8 cellular contexts compared by ENCODE assay signal in the genomic region with DNA sequence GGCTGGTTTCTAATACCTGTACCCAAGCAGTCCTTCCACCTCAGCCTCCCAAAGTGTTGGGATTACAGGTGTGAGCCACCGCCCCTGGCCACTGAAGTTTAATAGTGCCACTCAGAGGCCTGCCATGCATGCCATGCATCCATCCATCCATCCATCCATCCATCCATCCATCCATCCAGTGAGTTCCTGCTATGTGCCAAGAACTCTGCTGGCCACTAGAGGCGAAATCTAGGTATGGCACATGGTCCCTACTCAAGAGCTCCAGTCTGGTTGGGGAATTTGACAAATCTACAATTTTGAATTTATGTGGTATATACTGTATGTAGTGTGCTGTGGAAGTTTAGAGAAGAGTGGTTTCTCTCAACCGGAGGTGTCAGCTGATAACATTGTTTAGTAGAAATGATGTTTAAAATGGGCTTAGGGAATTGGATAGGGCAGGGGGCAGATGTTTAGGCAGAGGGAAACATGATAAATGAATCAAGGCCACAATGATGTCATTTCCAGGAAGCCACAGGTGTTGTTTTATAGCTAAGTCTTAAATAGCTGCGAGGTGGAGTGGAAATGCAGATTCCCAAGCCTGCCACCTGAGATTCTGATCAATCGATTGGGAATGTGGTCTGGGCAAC.
A peak's percentile ranks its signal among the peaks of the same experiment; 100 is the strongest.
DNase-seq lines count a peak whose midpoint lies in the region; ATAC-seq and TF ChIP-seq lines count a peak whose summit lies in the region.

No MANE protein-coding gene starts in this region.

- POLR2A ChIA-PET in OCI-LY7 (lab: Charles Lee) = interaction anchor here (0.6 kb wide), 1 partner anchor 24 kb away, joined by 5 read pairs; no protein-coding TSS in a partner anchor

- peaks cover 0 to 4% (median 0%) of the 10 kb centered on the region in 11 donors for H3K9me3 ChIP-seq in heart right ventricle
- no peaks in the 10 kb centered on the region for H3K9me3 ChIP-seq in OCI-LY7 (ENCODE audit: low read length)
- no peaks in the 10 kb centered on the region for H3K9me3 ChIP-seq in upper lobe of right lung

- TF ChIP-seq CTCF in heart right ventricle (IDR thresholded peaks at IDR 0.05) (peak; percentile 7 to 55 (median 41)), OCI-LY7 (conservative IDR thresholded peaks at IDR 0.05; ENCODE audit: low read length) (peak; percentile 82), fibroblast of mammary gland (conservative IDR thresholded peaks at IDR 0.05; ENCODE audit: control insufficient read depth, insufficient read depth, low read depth, low read length) (peak; percentile 68), upper lobe of right lung (IDR thresholded peaks at IDR 0.05) (peak; percentile 42)

- H3K27ac ChIP-seq in heart right ventricle = no peak overlapping the region
- H3K27ac ChIP-seq in OCI-LY7 (ENCODE audit: low read depth, low read length, poor library complexity, severe bottlenecking) = no peak overlapping the region
- H3K27ac ChIP-seq in upper lobe of right lung = no peak overlapping the region

- no peak for ATAC-seq in heart right ventricle
- no peak for ATAC-seq in Right ventricle myocardium inferior
- ATAC-seq in upper lobe of right lung = peak; percentile 46
- no peak for ATAC-seq in HG02642 (IDR thresholded peaks at IDR 0.05; ENCODE audit: poor library complexity, unreplicated experiment)

- no peak for DNase-seq in heart right ventricle
- DNase-seq in Right ventricle myocardium inferior (ENCODE audit: missing footprints) = no peak
- peak; percentile 53 for DNase-seq in OCI-LY7 (ENCODE audit: low spot score)
- peak; percentile 54 for DNase-seq in fibroblast of mammary gland (ENCODE audit: low read depth)
- no peak for DNase-seq in upper lobe of right lung
- DNase-seq in CD1c-positive myeloid dendritic cell (ENCODE audit: extremely low spot score) = no peak
- DNase-seq in NCI-H2196 (lab: John Stamatoyannopoulos, UW; ENCODE audit: unreplicated experiment) = no peak

- no peaks in the 10 kb centered on the region for H3K79me2 ChIP-seq in OCI-LY7 (ENCODE audit: insufficient read depth, low read depth, low read length)

- H3K4me2 ChIP-seq in OCI-LY7 (ENCODE audit: low read length) = no peak overlapping the region

- intact Hi-C loops in heart right ventricle (cut with DNase I) = loop anchor here in 5 of 10 donors (5.0 to 10.0 kb wide), 4 partner anchors 37 to 155 kb away; a partner anchor contains a TSS
- intact Hi-C loops in Right ventricle myocardium inferior (cut with DNase I) = loop anchor here (5.0 kb wide), 2 partner anchors 77 to 157 kb away; a partner anchor contains a TSS
- intact Hi-C loops in OCI-LY7 (cut with micrococcal nuclease; ENCODE audit: unreplicated experiment) = no loop called here
- intact Hi-C loops in upper lobe of right lung (cut with DNase I) = no loop called here

- peaks cover 19 to 54% (median 45%) of the 10 kb centered on the region in 9 donors for H3K4me1 ChIP-seq in heart right ventricle
- H3K4me1 ChIP-seq in OCI-LY7 (ENCODE audit: insufficient read depth, low read length, poor library complexity, severe bottlenecking) = peaks cover 16% of the 10 kb centered on the region
- peaks cover 18% of the 10 kb centered on the region for H3K4me1 ChIP-seq in upper lobe of right lung

- no peaks in the 10 kb centered on the region for H3K9me2 ChIP-seq in OCI-LY7 (ENCODE audit: insufficient read depth, low read length)

- no peaks in the 10 kb centered on the region for H3K27me3 ChIP-seq in heart right ventricle
- H3K27me3 ChIP-seq in upper lobe of right lung = no peaks in the 10 kb centered on the region

- 78 to 85% methylated on average over 5 of the region's 5 CpGs for WGBS in heart right ventricle, 2 donors

- H3K36me3 ChIP-seq in heart right ventricle = no peaks in the 10 kb centered on the region
- H3K36me3 ChIP-seq in OCI-LY7 (ENCODE audit: insufficient read depth, low read length) = no peaks in the 10 kb centered on the region
- no peaks in the 10 kb centered on the region for H3K36me3 ChIP-seq in upper lobe of right lung

- H3K4me3 ChIP-seq in heart right ventricle (no peak overlapping the region), OCI-LY7 (ENCODE audit: low read depth, low read length, poor library complexity, severe bottlenecking) (no peak overlapping the region), fibroblast of mammary gland (ENCODE audit: control insufficient read depth, low read depth, low read length) (no peak overlapping the region), upper lobe of right lung (no peak overlapping the region)

- no TSS peak for BruUV-seq in OCI-LY7 (replicated peaks; lab: Mats Ljungman, UMichigan)

- H2AFZ ChIP-seq in OCI-LY7 (ENCODE audit: low read length) = no peak overlapping the region

- no peaks in the 10 kb centered on the region for H4K20me1 ChIP-seq in OCI-LY7 (ENCODE audit: insufficient read depth, low read length)

- CTCF ChIA-PET in OCI-LY7 (lab: Charles Lee; ENCODE audit: unreplicated experiment) = interaction anchor here (1.1 kb wide), 1 partner anchor 70 kb away, joined by 3 read pairs; no protein-coding TSS in a partner anchor

Comparison
In these comparisons a context has a peak if more than half of its experiments do, and no peak if none do; other contexts are left out.
1. DNase-seq: peak in OCI-LY7 (single experiment) and fibroblast of mammary gland (single experiment); none in heart right ventricle (0 of 2), Right ventricle myocardium inferior (single experiment), upper lobe of right lung (single experiment), CD1c-positive myeloid dendritic cell (single experiment) and NCI-H2196 (single experiment).
2. Peak in every context shown above with its lines, with median percentiles within 50 percentile points of each other: CTCF ChIP-seq.